Comparison of ENCODE assay signal across 8 cellular contexts in genomic region chr7:66592597-66593146, GRCh38. TPM values are rescaled to one million over a fixed set of nuclear protein-coding genes. Genes with fewer than 3 reads are reported as not detected.
DNase-seq lines count a peak whose midpoint lies in the region; ATAC-seq, FAIRE-seq and TF ChIP-seq lines count a peak whose summit lies in the region.
"Not testable (repeated sequence)": the region's sequence is repeated elsewhere in the genome, so short reads cannot be mapped to it uniquely, and the experiment has no call there.

No MANE protein-coding gene starts in this region.

- peaks cover 48% of the 10 kb centered on the region for H3K79me2 ChIP-seq in ACC112 (ENCODE audit: control insufficient read depth, insufficient read depth, low read length, unreplicated experiment)
- peaks cover 49% of the 10 kb centered on the region for H3K79me2 ChIP-seq in PC-3 (ENCODE audit: low read length)
- H3K79me2 ChIP-seq in endothelial cell of umbilical vein (ENCODE audit: control insufficient read depth, insufficient read depth, low read length) = peaks cover 45% of the 10 kb centered on the region

- not testable (repeated sequence) for H3K36me3 ChIP-seq in ACC112 (ENCODE audit: insufficient read depth, low read length); PC-3 (ENCODE audit: low read depth, low read length); endothelial cell of umbilical vein (ENCODE audit: control insufficient read depth in 2 of 2, extremely low read depth in 1 of 2, insufficient read depth in 2 of 2, low read length in 2 of 2); sigmoid colon

- not testable (repeated sequence) for TF ChIP-seq CTCF in PC-3 (conservative IDR thresholded peaks at IDR 0.05; ENCODE audit: low read depth, low read length); endothelial cell of umbilical vein (IDR thresholded peaks at IDR 0.05; ENCODE audit: extremely low read depth in 1 of 2, insufficient read depth in 1 of 2, low read depth in 1 of 2, low read length in 2 of 2); lower leg skin (IDR thresholded peaks at IDR 0.05); sigmoid colon (IDR thresholded peaks at IDR 0.05)

- H4K20me1 ChIP-seq in PC-3 (ENCODE audit: low read length) = peaks cover 32% of the 10 kb centered on the region
- not testable (repeated sequence) for H4K20me1 ChIP-seq in endothelial cell of umbilical vein (replicated peaks; ENCODE audit: control insufficient read depth, extremely low read depth, insufficient read depth, low read length)

- TF ChIP-seq POLR2A in endothelial cell of umbilical vein (IDR thresholded peaks at IDR 0.05; ENCODE audit: low read depth, low read length); lower leg skin (IDR thresholded peaks at IDR 0.05); sigmoid colon (IDR thresholded peaks at IDR 0.05): not testable (repeated sequence)

- H3K27ac ChIP-seq in ACC112 (ENCODE audit: low read depth, low read length) = peak overlapping the region; percentile 81
- H3K27ac ChIP-seq in PC-3 (ENCODE audit: low read length) = peak overlapping the region; percentile 65; the same call in 1 of the 2 replicates
- H3K27ac ChIP-seq in endothelial cell of umbilical vein (ENCODE audit: insufficient read depth, low read depth, low read length) = peak overlapping the region; percentile 83
- peak overlapping the region; percentile 93 to 99 (median 96) for H3K27ac ChIP-seq in sigmoid colon

- H2AFZ ChIP-seq in ACC112 (ENCODE audit: low read length, unreplicated experiment) = peak overlapping the region; percentile 26
- peak overlapping the region; percentile 90 for H2AFZ ChIP-seq in PC-3 (ENCODE audit: low read length)
- H2AFZ ChIP-seq in endothelial cell of umbilical vein (ENCODE audit: low read depth, low read length) = peak overlapping the region; percentile 93

- dilution Hi-C loops in endothelial cell of umbilical vein (cut with MboI; ENCODE audit: extremely low pct_ligation_motif_present, low sequenced_read_pairs) = not testable (repeated sequence)

- H3K9me1 ChIP-seq in endothelial cell of umbilical vein (replicated peaks; ENCODE audit: control insufficient read depth, extremely low read depth, insufficient read depth, low read length) = not testable (repeated sequence)

- POLR2A ChIA-PET in PC-3 (lab: Charles Lee; ENCODE audit: unreplicated experiment) = not testable (repeated sequence)
- POLR2A ChIA-PET in endothelial cell of umbilical vein (lab: Charles Lee) = interaction anchor here (0.6 to 0.7 kb wide), 2 partner anchors 37 to 138 kb away, joined by 3 read pairs; no protein-coding TSS in a partner anchor

- H3K4me3 ChIP-seq in ACC112 (ENCODE audit: low read depth, low read length) (peak overlapping the region; percentile 86), PC-3 (ENCODE audit: low read length) (peak overlapping the region; percentile 99), endothelial cell of umbilical vein (replicated peaks in 1 of 3; ENCODE audit: insufficient read depth in 1 of 3, low read depth in 1 of 3, low read length in 3 of 3) (peak overlapping the region in 2 of 3 experiments; percentile 59 to 79), lower leg skin (ENCODE audit: low read depth, poor library complexity, severe bottlenecking) (peak overlapping the region; percentile 91), sigmoid colon (peak overlapping the region; percentile 71 to 94 (median 87))

- CTCF ChIA-PET in PC-3 (lab: Charles Lee); activated naive CD4-positive, alpha-beta T cell treated with anti-CD3 and anti-CD28 coated beads, Interleukin-2, amount 10 ng/mL, durations not matched to agents 7 days and 5 days (lab: Charles Lee); endothelial cell of umbilical vein (lab: Charles Lee): not testable (repeated sequence)

- not testable (repeated sequence) for H3F3A ChIP-seq in PC-3 (ENCODE audit: low read length, unreplicated experiment)

- H3K27me3 Mint-ChIP-seq in activated naive CD4-positive, alpha-beta T cell treated with anti-CD3 and anti-CD28 coated beads, Interleukin-2, amount 10 ng/mL, durations not matched to agents 7 days and 5 days = not testable (repeated sequence)

- not testable (repeated sequence) for TF ChIP-seq EP300 in sigmoid colon (IDR thresholded peaks at IDR 0.05)

- H3K4me1 ChIP-seq in ACC112 (ENCODE audit: control insufficient read depth, insufficient read depth, low read length, unreplicated experiment) = peaks cover 10% of the 10 kb centered on the region
- H3K4me1 ChIP-seq in PC-3 (ENCODE audit: insufficient read depth, low read length) = peaks cover 32% of the 10 kb centered on the region
- H3K4me1 ChIP-seq in endothelial cell of umbilical vein (ENCODE audit: control insufficient read depth, extremely low read depth, insufficient read depth, low read length) = not testable (repeated sequence)
- peaks cover 0 to 41% (median 37%) of the 10 kb centered on the region in 4 donors for H3K4me1 ChIP-seq in sigmoid colon

- peaks cover 43% of the 10 kb centered on the region for H3K4me1 Mint-ChIP-seq in activated naive CD4-positive, alpha-beta T cell treated with anti-CD3 and anti-CD28 coated beads, Interleukin-2, amount 10 ng/mL, durations not matched to agents 7 days and 5 days

- ATAC-seq in GM19324 (IDR thresholded peaks at IDR 0.05; ENCODE audit: low FRiP score, unreplicated experiment) = peak; percentile 16
- peak; percentile 7 for ATAC-seq in HG02884 (IDR thresholded peaks at IDR 0.05; ENCODE audit: unreplicated experiment)
- ATAC-seq in PC-3 = not testable (repeated sequence)

- FAIRE-seq in endothelial cell of umbilical vein (lab: Jason Lieb, UNC) = not testable (repeated sequence)

- H3K4me2 ChIP-seq in PC-3 (ENCODE audit: low read length) (peak overlapping the region; percentile 95), endothelial cell of umbilical vein (ENCODE audit: insufficient read depth, low read length) (peak overlapping the region; percentile 14)

- H3K9me3 Mint-ChIP-seq in activated naive CD4-positive, alpha-beta T cell treated with anti-CD3 and anti-CD28 coated beads, Interleukin-2, amount 10 ng/mL, durations not matched to agents 7 days and 5 days = not testable (repeated sequence)

- H3K27me3 ChIP-seq in ACC112 (ENCODE audit: insufficient read depth, low read length); PC-3 (ENCODE audit: low read length); endothelial cell of umbilical vein (ENCODE audit: control insufficient read depth in 2 of 2, insufficient read depth in 2 of 2, low read length in 2 of 2); sigmoid colon: not testable (repeated sequence)

- not testable (repeated sequence) for DNase-seq in PC-3; activated naive CD4-positive, alpha-beta T cell treated with anti-CD3 and anti-CD28 coated beads, Interleukin-2, amount 10 ng/mL, durations not matched to agents 7 days and 5 days; endothelial cell of umbilical vein (ENCODE audit: low read depth, low spot score); lower leg skin (ENCODE audit: low spot score in 2 of 2)
- peak; percentile 45 for DNase-seq in sigmoid colon

- peak overlapping the region; percentile 93 for H3K9ac ChIP-seq in PC-3 (ENCODE audit: low read length)
- H3K9ac ChIP-seq in endothelial cell of umbilical vein (replicated peaks; ENCODE audit: extremely low read depth, insufficient read depth, low read length) = peak overlapping the region; percentile 77

- not testable (repeated sequence) for H3K9me3 ChIP-seq in PC-3 (ENCODE audit: low read length); endothelial cell of umbilical vein (replicated peaks; ENCODE audit: control insufficient read depth, insufficient read depth, low read length); sigmoid colon

- not testable (repeated sequence) for H3K9me2 ChIP-seq in PC-3 (replicated peaks; ENCODE audit: low read length)

- intact Hi-C loops in PC-3 (cut with micrococcal nuclease) = loop anchor here (10.0 kb wide), 1 partner anchor 62 kb away; no protein-coding TSS in a partner anchor
- intact Hi-C loops in endothelial cell of umbilical vein (cut with micrococcal nuclease) = loop anchor here (1.0 kb wide), 1 partner anchor 36 kb away; the partner anchor contains the start of gene KCTD7
- intact Hi-C loops in lower leg skin (cut with DNase I; ENCODE audit: low total_unique reads) = not testable (repeated sequence)
- intact Hi-C loops in sigmoid colon (cut with DNase I) = loop anchor here (1.0 to 5.0 kb wide), 2 partner anchors 36 to 90 kb away; partner anchors contain the start of gene KCTD7

- H3K36me3 Mint-ChIP-seq in activated naive CD4-positive, alpha-beta T cell treated with anti-CD3 and anti-CD28 coated beads, Interleukin-2, amount 10 ng/mL, durations not matched to agents 7 days and 5 days = not testable (repeated sequence)

- H3K4me3 Mint-ChIP-seq in activated naive CD4-positive, alpha-beta T cell treated with anti-CD3 and anti-CD28 coated beads, Interleukin-2, amount 10 ng/mL, durations not matched to agents 7 days and 5 days = peak overlapping the region; percentile 99

- 27 to 30% methylated on average over 4 of the region's 4 CpGs for WGBS in lower leg skin, 2 donors
- WGBS in sigmoid colon, 2 donors = 16 to 29% methylated on average over 4 of the region's 4 CpGs

- peak overlapping the region; percentile 96 for H3K27ac Mint-ChIP-seq in activated naive CD4-positive, alpha-beta T cell treated with anti-CD3 and anti-CD28 coated beads, Interleukin-2, amount 10 ng/mL, durations not matched to agents 7 days and 5 days

- BruUV-seq in PC-3 (replicated peaks; lab: Mats Ljungman, UMichigan) = TSS peak; percentile 64
- BruUV-seq in endothelial cell of umbilical vein (replicated peaks; lab: Mats Ljungman, UMichigan) = TSS peak; percentile 78

RNA-seq across cellular contexts. Expression of gene KCTD7, which starts 36.0 kb away (rescaled TPM):
- total RNA-seq in PC-3 (2014; rRNA removed) (5.5 and 7.4 TPM in 2 replicates), endothelial cell of umbilical vein (8.7 and 11.3 TPM in 2 replicates), lower leg skin (1 to 10 TPM; 5.1 to 8.2 (median 6.1) TPM), sigmoid colon (10 to 100 TPM; 15.3 to 23.3 (median 19.6) TPM)
- polyA plus RNA-seq in endothelial cell of umbilical vein (14.1 and 14.9 TPM in 2 replicates), sigmoid colon (1 to 10 TPM; 3.2 to 7.3 (median 3.6) TPM)
- polyA plus RNA-seq in endothelial cell of umbilical vein (2011; cell fraction: cytosol; rRNA removed) = 8.3 and 10.1 TPM in 2 replicates
- 29.6 and 31.9 TPM in 2 replicates for polyA plus RNA-seq in endothelial cell of umbilical vein (2011; cell fraction: nucleus; rRNA removed)
- 4.8 and 5.3 TPM in 2 replicates for polyA plus RNA-seq in endothelial cell of umbilical vein (2012)
- polyA minus RNA-seq in endothelial cell of umbilical vein = 16.5 and 25.3 TPM in 2 replicates
- 3.9 TPM for polyA minus RNA-seq in endothelial cell of umbilical vein (2011; cell fraction: cytosol; rRNA and poly(A)+ RNA removed)
- polyA minus RNA-seq in endothelial cell of umbilical vein (2011; cell fraction: nucleus; rRNA and poly(A)+ RNA removed) = 12.7 and 16.8 TPM in 2 replicates

Comparison
In these comparisons a context has a peak if more than half of its experiments do, and no peak if none do; other contexts are left out.
1. H2AFZ ChIP-seq: peak in every context shown above with its lines; median percentile 93 in endothelial cell of umbilical vein; 90 in PC-3; 26 in ACC112.